Comparison of ENCODE assay signal across 8 cellular contexts in genomic region chr5:134184155-134185135, GRCh38. TPM values are rescaled to one million over a fixed set of nuclear protein-coding genes. Genes with fewer than 3 reads are reported as not detected.
DNase-seq lines count a peak whose midpoint lies in the region; ATAC-seq lines count a peak whose summit lies in the region.

No MANE protein-coding gene starts in this region.

- intact Hi-C loops in cardiac septum (cut with DNase I), result loop anchor here (1.0 kb wide), 1 partner anchor 105 kb away; no protein-coding TSS in a partner anchor

- peak; percentile 71 for ATAC-seq in GM19397 (IDR thresholded peaks at IDR 0.05; ENCODE audit: unreplicated experiment)
- ATAC-seq in HG02840 (IDR thresholded peaks at IDR 0.05; ENCODE audit: low FRiP score, unreplicated experiment), result no peak

- DNase-seq in C1 segment of cervical spinal cord (lab: John Stamatoyannopoulos, UW) (peak in 13 of 14 donors; percentile 6 to 62 (median 34)), HuH-7 (ENCODE audit: low spot score) (peak; percentile 79), SKM-1 (lab: John Stamatoyannopoulos, UW; ENCODE audit: unreplicated experiment) (peak; percentile 55), cardiac septum (ENCODE audit: low spot score) (peak; percentile 90), retina (peak; percentile 72)
- peak; percentile 74 for DNase-seq in activated naive CD4-positive, alpha-beta T cell treated with anti-CD3 and anti-CD28 coated beads, Interleukin-2, amount 50 U/mL, for 16 hours

RNA-seq across cellular contexts. Expression of gene SKP1, which starts 7.7 kb away (rescaled TPM):
- total RNA-seq in cardiac septum, result 494 TPM

RNA-seq across cellular contexts. Expression of gene PPP2CA, which starts 41.4 kb away (rescaled TPM):
- 214 TPM for total RNA-seq in cardiac septum

Comparison
In these comparisons a context has a peak if more than half of its experiments do, and no peak if none do; other contexts are left out.
1. DNase-seq: peak in every context shown above with its lines; median percentile 90 in cardiac septum; 79 in HuH-7; 74 in activated naive CD4-positive, alpha-beta T cell treated with anti-CD3 and anti-CD28 coated beads, Interleukin-2, amount 50 U/mL, for 16 hours; 72 in retina; 55 in SKM-1; 34 in C1 segment of cervical spinal cord.